ENCODE assay signal across 11 cellular contexts in genomic region chr5:78547731-78548189, GRCh38.
A peak's percentile ranks its signal among the peaks of the same experiment; 100 is the strongest.
DNase-seq lines count a peak whose midpoint lies in the region; ATAC-seq and TF ChIP-seq lines count a peak whose summit lies in the region.
"Had no signal": no experiment of that assay in that cellular context is flagged by ENCODE, and none has a peak within 500 bp of the region (broad histone marks: within the 10 kb centered on the region; RNA-seq: fewer than 3 reads in every experiment).

No MANE protein-coding gene starts in this region.

- peak overlapping the region; percentile 59 for H3K27ac Mint-ChIP-seq in endodermal cell
- no peak overlapping the region for H3K27ac Mint-ChIP-seq in activated naive CD4-positive, alpha-beta T cell treated with anti-CD3 and anti-CD28 coated beads, Interleukin-2, amount 50 U/mL, for 72 hours

- no peaks in the 10 kb centered on the region for H3K27me3 ChIP-seq in endodermal cell (ENCODE audit: control insufficient read depth, insufficient read depth, low read length, poor library complexity, severe bottlenecking)
- H3K27me3 ChIP-seq in muscle layer of colon (ENCODE audit: control insufficient read depth in 1 of 2, insufficient read depth in 2 of 2, low read length in 2 of 2) = no peaks in the 10 kb centered on the region
- no peaks in the 10 kb centered on the region for H3K27me3 ChIP-seq in uterus

- peaks cover 2% of the 10 kb centered on the region for H3K9me3 Mint-ChIP-seq in endodermal cell
- no peaks in the 10 kb centered on the region for H3K9me3 Mint-ChIP-seq in activated naive CD4-positive, alpha-beta T cell treated with anti-CD3 and anti-CD28 coated beads, Interleukin-2, amount 50 U/mL, for 72 hours

- no peak for TF ChIP-seq POLR2A in uterus (IDR thresholded peaks at IDR 0.05)

- H3K36me3 ChIP-seq in endodermal cell (ENCODE audit: control insufficient read depth, insufficient read depth, low read length) (peaks cover 67% of the 10 kb centered on the region), muscle layer of colon (ENCODE audit: insufficient read depth, low read length) (no peaks in the 10 kb centered on the region), uterus (no peaks in the 10 kb centered on the region)

- ATAC-seq in GM21381 (IDR thresholded peaks at IDR 0.05; ENCODE audit: unreplicated experiment) = no peak
- no peak for ATAC-seq in activated naive CD4-positive, alpha-beta T cell treated with anti-CD3 and anti-CD28 coated beads, Interleukin-2, amount 50 U/mL, for 72 hours
- no peak for ATAC-seq in HG02938 (IDR thresholded peaks at IDR 0.05; ENCODE audit: unreplicated experiment)

- peaks cover 29% of the 10 kb centered on the region for H3K4me1 Mint-ChIP-seq in endodermal cell

- 82 to 85% methylated on average over 10 to 14 of the region's 14 CpGs for WGBS in endodermal cell (ENCODE audit: insufficient coverage in 1 of 2, insufficient read length in 1 of 2), 2 experiments

- no peak overlapping the region for H3K4me3 Mint-ChIP-seq in endodermal cell

- intact Hi-C loops in uterus (cut with DNase I; ENCODE audit: low total_unique reads) = no loop called here

- no peak overlapping the region for H3K4me3 ChIP-seq in endodermal cell (ENCODE audit: low read length)
- peak overlapping the region in 1 of 2 donors; percentile 9 for H3K4me3 ChIP-seq in muscle layer of colon (ENCODE audit: low read depth in 1 of 2, low read length in 2 of 2)
- no peak overlapping the region for H3K4me3 ChIP-seq in uterus
- H3K4me3 ChIP-seq: A549 had no signal

- peak; percentile 43 for DNase-seq in SIG-M5 treated with dmso at 0.1 percent for 504 hours (lab: John Stamatoyannopoulos, UW; ENCODE audit: unreplicated experiment)
- DNase-seq in SIG-M5 (lab: John Stamatoyannopoulos, UW) = no peak
- no peak for DNase-seq in endodermal cell
- peak; percentile 95 to 97 for DNase-seq in uterus
- DNase-seq in activated naive CD4-positive, alpha-beta T cell treated with anti-CD3 and anti-CD28 coated beads, Interleukin-2, amount 50 U/mL, for 72 hours (ENCODE audit: low spot score in 2 of 2) = no peak
- DNase-seq: activated CD4-positive, CD25-positive, alpha-beta regulatory T cell; cortex of kidney had no signal

- H3K9ac ChIP-seq in endodermal cell (ENCODE audit: extremely low read depth, low read length, poor library complexity, severe bottlenecking) = no peak overlapping the region
- no peak overlapping the region for H3K9ac ChIP-seq in muscle layer of colon (ENCODE audit: low read length)

- H3K9me3 ChIP-seq in endodermal cell (ENCODE audit: control insufficient read depth, low read length) (peaks cover 9% of the 10 kb centered on the region), muscle layer of colon (ENCODE audit: low read length) (no peaks in the 10 kb centered on the region), uterus (no peaks in the 10 kb centered on the region)
- H3K9me3 ChIP-seq: A549 had no signal

- TF ChIP-seq CTCF in endodermal cell (conservative IDR thresholded peaks at IDR 0.05) (no peak), uterus (IDR thresholded peaks at IDR 0.05) (no peak)

- H3K27me3 Mint-ChIP-seq in endodermal cell (ENCODE audit: insufficient read depth) = no peaks in the 10 kb centered on the region

- H3K36me3 Mint-ChIP-seq in endodermal cell (ENCODE audit: low read depth) = peaks cover 81% of the 10 kb centered on the region
- H3K36me3 Mint-ChIP-seq in activated naive CD4-positive, alpha-beta T cell treated with anti-CD3 and anti-CD28 coated beads, Interleukin-2, amount 50 U/mL, for 72 hours = no peaks in the 10 kb centered on the region

- H3K4me1 ChIP-seq in endodermal cell (ENCODE audit: control insufficient read depth, insufficient read depth, low read length) (peaks cover 1% of the 10 kb centered on the region), muscle layer of colon (ENCODE audit: insufficient read depth, low read length) (peaks cover 45% of the 10 kb centered on the region), uterus (peaks cover 6 to 30% of the 10 kb centered on the region in 2 donors)

- H3K27ac ChIP-seq in endodermal cell (ENCODE audit: low read depth, low read length) (no peak overlapping the region), muscle layer of colon (ENCODE audit: low read depth, low read length) (peak overlapping the region; percentile 36), uterus (peak overlapping the region; percentile 89 to 93)

Comparison
In these comparisons a context has a peak if more than half of its experiments do, and no peak if none do; other contexts are left out.
1. DNase-seq: peak in SIG-M5 treated with dmso at 0.1 percent for 504 hours (single experiment) and uterus (2 of 2); none in SIG-M5 (single experiment), endodermal cell (single experiment) and activated naive CD4-positive, alpha-beta T cell treated with anti-CD3 and anti-CD28 coated beads, Interleukin-2, amount 50 U/mL, for 72 hours (0 of 2).